Comparison of ENCODE assay signal across 16 cellular contexts in the genomic region with DNA sequence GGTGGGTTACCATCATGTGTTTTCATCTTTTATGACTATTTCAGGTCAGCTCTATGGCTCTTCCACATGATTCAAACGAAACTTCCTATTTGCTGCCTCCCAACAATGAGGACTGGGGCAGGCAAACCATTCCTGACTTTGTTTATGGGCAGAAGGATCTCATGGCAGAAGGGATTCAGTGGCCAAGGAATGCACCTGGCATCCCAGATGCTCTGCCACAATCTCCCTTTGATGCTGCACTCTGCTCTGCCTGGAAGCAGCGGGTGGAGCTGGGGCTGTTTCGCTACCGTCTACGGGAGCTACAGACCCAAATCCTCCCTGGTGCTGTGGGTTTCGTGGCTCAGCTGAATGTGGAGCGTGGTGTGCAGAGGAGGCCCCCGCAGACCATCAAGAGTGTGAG. TPM values are rescaled to one million over a fixed set of nuclear protein-coding genes. Genes with fewer than 3 reads are reported as not detected.
A peak's percentile ranks its signal among the peaks of the same experiment; 100 is the strongest.
DNase-seq lines count a peak whose midpoint lies in the region; ATAC-seq and TF ChIP-seq lines count a peak whose summit lies in the region.
"Had no signal": no experiment of that assay in that cellular context is flagged by ENCODE, and none has a peak within 500 bp of the region (broad histone marks: within the 10 kb centered on the region; RNA-seq: fewer than 3 reads in every experiment).

No MANE protein-coding gene starts in this region.

- H3K36me3 ChIP-seq in OCI-LY7 (ENCODE audit: insufficient read depth, low read length) = peaks cover 20% of the 10 kb centered on the region

- ATAC-seq in esophagus mucosa = peak; percentile 3
- no peak for ATAC-seq in HG03280 (IDR thresholded peaks at IDR 0.05; ENCODE audit: unreplicated experiment)
- ATAC-seq: CD8-positive, alpha-beta T cell; GM12878; HepG2 had no signal

- no TSS peak for BruUV-seq in OCI-LY7 (replicated peaks; lab: Mats Ljungman, UMichigan)

- H3K4me2 ChIP-seq in OCI-LY7 (ENCODE audit: low read length) = no peak overlapping the region

- CTCF ChIA-PET in RWPE1 (lab: Yijun Ruan, JAX) = no interaction called here
- CTCF ChIA-PET in OCI-LY7 (lab: Charles Lee; ENCODE audit: unreplicated experiment) = no interaction called here

- no peak overlapping the region for H2AFZ ChIP-seq in OCI-LY7 (ENCODE audit: low read length)

- intact Hi-C loops in OCI-LY7 (cut with micrococcal nuclease; ENCODE audit: unreplicated experiment) = no loop called here

- no peaks in the 10 kb centered on the region for H3K9me2 ChIP-seq in OCI-LY7 (ENCODE audit: insufficient read depth, low read length)

- DNase-seq in DMS 273 (lab: John Stamatoyannopoulos, UW; ENCODE audit: unreplicated experiment) (peak; percentile 63), DMS 273 treated with DMSO at 0.1 percent for 48 hours (lab: John Stamatoyannopoulos, UW) (no peak), G401 (ENCODE audit: low spot score) (peak; percentile 81), RWPE1 (ENCODE audit: low spot score) (no peak), OCI-LY7 (ENCODE audit: low spot score) (no peak), NCI-H187 treated with DMSO at 0.1 percent for 48 hours (lab: John Stamatoyannopoulos, UW) (no peak)
- DNase-seq: CD8-positive, alpha-beta T cell; COR-L47; GOT3 had no signal

- no peaks in the 10 kb centered on the region for H3K4me1 ChIP-seq in OCI-LY7 (ENCODE audit: insufficient read depth, low read length, poor library complexity, severe bottlenecking)
- H3K4me1 ChIP-seq: HAP-1 had no signal

- no peak overlapping the region for H3K4me3 ChIP-seq in OCI-LY7 (ENCODE audit: low read depth, low read length, poor library complexity, severe bottlenecking)
- H3K4me3 ChIP-seq: GM12878, HAP-1 had no signal

- no peaks in the 10 kb centered on the region for H3K9me3 ChIP-seq in OCI-LY7 (ENCODE audit: low read length)
- H3K9me3 ChIP-seq: HAP-1 had no signal

- POLR2A ChIA-PET in RWPE1 (lab: Yijun Ruan, JAX; ENCODE audit: low non-redundant PET) = no interaction called here
- POLR2A ChIA-PET in OCI-LY7 (lab: Charles Lee) = interaction anchor here (0.6 kb wide), 1 partner anchor 7 kb away, joined by 3 read pairs; no protein-coding TSS in a partner anchor

- TF ChIP-seq CTCF in RWPE1 (conservative IDR thresholded peaks at IDR 0.05; ENCODE audit: low read depth) (no peak), OCI-LY7 (conservative IDR thresholded peaks at IDR 0.05; ENCODE audit: low read length) (no peak)

- H4K20me1 ChIP-seq in OCI-LY7 (ENCODE audit: insufficient read depth, low read length) = no peaks in the 10 kb centered on the region

- H3K27ac ChIP-seq in RWPE1 (peak overlapping the region; percentile 18), OCI-LY7 (ENCODE audit: low read depth, low read length, poor library complexity, severe bottlenecking) (no peak overlapping the region)
- H3K27ac ChIP-seq: 22Rv1 had no signal

- in situ Hi-C loops in G401 (cut with HindIII; ENCODE audit: low sequenced_read_pairs) = no loop called here

- H3K79me2 ChIP-seq in OCI-LY7 (ENCODE audit: insufficient read depth, low read depth, low read length) = no peaks in the 10 kb centered on the region

RNA-seq across cellular contexts. Expression of a gene that starts 6.8 kb away (rescaled TPM):
- total RNA-seq in G401 (2014; rRNA removed; shearing (Covaris generic)) = 3.4 and 4.2 TPM in 2 replicates
- total RNA-seq in esophagus mucosa = 6.5 TPM
- total RNA-seq in OCI-LY7 (2014; rRNA removed; shearing (Covaris generic)) = 8.1 and 22.3 TPM in 2 replicates
- total RNA-seq in OCI-LY7 (2022) = 12.1 and 12.9 TPM in 2 replicates

RNA-seq across cellular contexts. Expression of a gene that starts 7.1 kb away (rescaled TPM):
- total RNA-seq in G401 (2014; rRNA removed; shearing (Covaris generic)) = 82.0 and 83.7 TPM in 2 replicates
- 118 TPM for total RNA-seq in esophagus mucosa
- total RNA-seq in OCI-LY7 (2014; rRNA removed; shearing (Covaris generic)) = 52.8 and 53.2 TPM in 2 replicates
- total RNA-seq in OCI-LY7 (2022) = 54.5 and 66.0 TPM in 2 replicates

RNA-seq across cellular contexts. Expression of a gene that starts 8.5 kb away (rescaled TPM):
- total RNA-seq in G401 (2014; rRNA removed; shearing (Covaris generic)) = not detected in 2 replicates
- not detected for total RNA-seq in esophagus mucosa
- total RNA-seq in OCI-LY7 (2014; rRNA removed; shearing (Covaris generic)) = 0.57 and 0.88 TPM in 2 replicates
- total RNA-seq in OCI-LY7 (2022) = 0.77 and 1.3 TPM in 2 replicates
- total RNA-seq: A673 had no signal

RNA-seq across cellular contexts. Expression of a gene that starts 24.6 kb away (rescaled TPM):
- total RNA-seq in G401 (2014; rRNA removed; shearing (Covaris generic)) = 105 and 114 TPM in 2 replicates
- total RNA-seq in esophagus mucosa (41.0 TPM), OCI-LY7 (2022) (40.0 and 44.4 TPM in 2 replicates)
- total RNA-seq in OCI-LY7 (2014; rRNA removed; shearing (Covaris generic)) = 65.0 and 72.8 TPM in 2 replicates

RNA-seq across cellular contexts. Expression of a gene that starts 39.7 kb away (rescaled TPM):
- total RNA-seq in G401 (2014; rRNA removed; shearing (Covaris generic)) = 7.1 and 25.4 TPM in 2 replicates
- 216 TPM for total RNA-seq in esophagus mucosa
- 21.9 and 44.1 TPM in 2 replicates for total RNA-seq in OCI-LY7 (2014; rRNA removed; shearing (Covaris generic))
- 34.9 and 38.2 TPM in 2 replicates for total RNA-seq in OCI-LY7 (2022)

Comparison
In these comparisons a context has a peak if more than half of its experiments do, and no peak if none do; other contexts are left out.
1. DNase-seq: peak in DMS 273 (single experiment) and G401 (single experiment); none in DMS 273 treated with DMSO at 0.1 percent for 48 hours (single experiment), RWPE1 (single experiment), OCI-LY7 (single experiment) and NCI-H187 treated with DMSO at 0.1 percent for 48 hours (single experiment).